Comparison of ENCODE assay signal across 18 cellular contexts in the genomic region with DNA sequence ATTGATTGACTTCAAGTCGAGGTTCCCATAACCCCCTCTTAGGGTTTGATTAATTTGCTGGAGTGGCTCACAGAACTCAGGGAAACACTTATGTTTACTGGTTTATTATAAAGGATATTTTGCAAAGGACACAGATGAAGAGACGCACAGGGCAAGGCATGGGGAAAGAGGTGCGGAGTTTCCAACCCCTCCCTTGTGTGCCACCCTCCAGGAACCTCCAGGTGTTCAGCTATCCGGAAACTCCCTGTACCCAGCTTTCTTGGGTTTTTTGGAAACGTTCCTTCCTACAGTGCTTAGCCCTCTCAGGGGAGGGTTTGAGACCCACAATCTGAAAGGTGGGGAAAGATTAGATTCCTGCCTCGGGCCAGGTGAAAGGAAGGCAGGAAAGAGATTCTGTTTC. TPM values are rescaled to one million over a fixed set of nuclear protein-coding genes. Genes with fewer than 3 reads are reported as not detected.
DNase-seq lines count a peak whose midpoint lies in the region; ATAC-seq, FAIRE-seq and TF ChIP-seq lines count a peak whose summit lies in the region.
"Had no signal": no experiment of that assay in that cellular context is flagged by ENCODE, and none has a peak within 500 bp of the region (broad histone marks: within the 10 kb centered on the region; RNA-seq: fewer than 3 reads in every experiment).

No MANE protein-coding gene starts in this region.

- DNase-seq in GM18507 (ENCODE audit: extremely low spot score, insufficient read length, low read depth) (no peak), keratinocyte (ENCODE audit: low read depth, low spot score) (no peak), DMS153 treated with DMSO at 0.1 percent for 48 hours (lab: John Stamatoyannopoulos, UW; ENCODE audit: unreplicated experiment) (no peak)
- no peak for DNase-seq in activated naive CD8-positive, alpha-beta T cell treated with anti-CD3 and anti-CD28 coated beads for 36 hours
- DNase-seq: activated CD4-positive, CD25-positive, alpha-beta regulatory T cell treated with anti-CD3 and anti-CD28 coated beads, Interleukin-2, amount 50 U/mL, for 72 hours; C1 segment of cervical spinal cord; foreskin fibroblast; NCI-H146; PC-3; posterior cingulate gyrus; stimulated activated CD4-positive, alpha-beta T cell treated with anti-CD3 and anti-CD28 coated beads, Interleukin-2, amount 100 ng/mL, for 48 hours; T-helper 9 cell had no signal

- no peaks in the 10 kb centered on the region for H3K9me1 ChIP-seq in keratinocyte (ENCODE audit: control insufficient read depth, extremely low read depth, insufficient read depth, low read length)

- peaks cover 52% of the 10 kb centered on the region for H3K4me1 Mint-ChIP-seq in activated naive CD8-positive, alpha-beta T cell treated with anti-CD3 and anti-CD28 coated beads for 36 hours
- H3K4me1 Mint-ChIP-seq in stimulated activated memory B cell treated with anti-CD40 and anti-IgM and Interleukin-4, amounts not matched to agents 10 μg/mL and 1 μg/mL and 100 μg/mL, for 72 hours = peaks cover 85% of the 10 kb centered on the region

- no peaks in the 10 kb centered on the region for H3K9me3 ChIP-seq in keratinocyte (ENCODE audit: control insufficient read depth, low read depth, low read length)
- H3K9me3 ChIP-seq: SJSA1 had no signal

- peak overlapping the region; percentile 25 for H3K4me3 Mint-ChIP-seq in activated naive CD8-positive, alpha-beta T cell treated with anti-CD3 and anti-CD28 coated beads for 36 hours
- H3K4me3 Mint-ChIP-seq in stimulated activated memory B cell treated with anti-CD40 and anti-IgM and Interleukin-4, amounts not matched to agents 10 μg/mL and 1 μg/mL and 100 μg/mL, for 72 hours = peak overlapping the region; percentile 5

- dilution Hi-C loops in keratinocyte (cut with MboI; ENCODE audit: extremely low pct_ligation_motif_present, low sequenced_read_pairs) = no loop called here

- H3K27ac ChIP-seq in keratinocyte (ENCODE audit: control insufficient read depth, insufficient read depth, low read length) = peak overlapping the region; percentile 17
- H3K27ac ChIP-seq: SJSA1 had no signal

- peaks cover 94% of the 10 kb centered on the region for H3K79me2 ChIP-seq in keratinocyte (ENCODE audit: control insufficient read depth, insufficient read depth, low read length)

- ATAC-seq in stimulated activated memory B cell treated with anti-CD40 and anti-IgM and Interleukin-4, amounts not matched to agents 10 μg/mL and 1 μg/mL and 100 μg/mL, for 72 hours = no peak
- ATAC-seq in GM21529 (IDR thresholded peaks at IDR 0.05; ENCODE audit: unreplicated experiment) (no peak), HG02678 (IDR thresholded peaks at IDR 0.05; ENCODE audit: unreplicated experiment) (no peak)
- ATAC-seq: HepG2, PC-3 had no signal

- no peaks in the 10 kb centered on the region for H3K36me3 ChIP-seq in keratinocyte (ENCODE audit: control insufficient read depth in 2 of 2, extremely low read depth in 1 of 2, insufficient read depth in 2 of 2, low read length in 2 of 2)
- H3K36me3 ChIP-seq: SJSA1 had no signal

- no peak overlapping the region for H3K27ac Mint-ChIP-seq in activated naive CD8-positive, alpha-beta T cell treated with anti-CD3 and anti-CD28 coated beads for 36 hours
- peak overlapping the region; percentile 82 for H3K27ac Mint-ChIP-seq in stimulated activated memory B cell treated with anti-CD40 and anti-IgM and Interleukin-4, amounts not matched to agents 10 μg/mL and 1 μg/mL and 100 μg/mL, for 72 hours

- H3K9me3 Mint-ChIP-seq in activated naive CD8-positive, alpha-beta T cell treated with anti-CD3 and anti-CD28 coated beads for 36 hours = no peaks in the 10 kb centered on the region
- peaks cover 9% of the 10 kb centered on the region for H3K9me3 Mint-ChIP-seq in stimulated activated memory B cell treated with anti-CD40 and anti-IgM and Interleukin-4, amounts not matched to agents 10 μg/mL and 1 μg/mL and 100 μg/mL, for 72 hours

- H3K36me3 Mint-ChIP-seq in activated naive CD8-positive, alpha-beta T cell treated with anti-CD3 and anti-CD28 coated beads for 36 hours = peaks cover 42% of the 10 kb centered on the region
- peaks cover 30% of the 10 kb centered on the region for H3K36me3 Mint-ChIP-seq in stimulated activated memory B cell treated with anti-CD40 and anti-IgM and Interleukin-4, amounts not matched to agents 10 μg/mL and 1 μg/mL and 100 μg/mL, for 72 hours

- H3K4me3 ChIP-seq in keratinocyte (ENCODE audit: control insufficient read depth in 2 of 3, extremely low read depth in 1 of 3, insufficient read depth in 2 of 3, low read depth in 1 of 3, low read length in 3 of 3) = no peak overlapping the region
- H3K4me3 ChIP-seq: SJSA1 had no signal

- FAIRE-seq in GM18507 (lab: Jason Lieb, UNC) = peak; percentile 38
- no peak for FAIRE-seq in keratinocyte (lab: Jason Lieb, UNC)
- FAIRE-seq: astrocyte, HepG2 had no signal

- peaks cover 15% of the 10 kb centered on the region for H3K27me3 Mint-ChIP-seq in activated naive CD8-positive, alpha-beta T cell treated with anti-CD3 and anti-CD28 coated beads for 36 hours
- H3K27me3 Mint-ChIP-seq in stimulated activated memory B cell treated with anti-CD40 and anti-IgM and Interleukin-4, amounts not matched to agents 10 μg/mL and 1 μg/mL and 100 μg/mL, for 72 hours = no peaks in the 10 kb centered on the region

- H3K9ac ChIP-seq in keratinocyte (ENCODE audit: control insufficient read depth, extremely low read depth, insufficient read depth, low read length) = no peak overlapping the region

- H3K4me2 ChIP-seq in keratinocyte (ENCODE audit: control insufficient read depth, extremely low read depth, insufficient read depth, low read depth, low read length) = peak overlapping the region; percentile 49

- peaks cover 5% of the 10 kb centered on the region for H4K20me1 ChIP-seq in keratinocyte (ENCODE audit: control insufficient read depth, extremely low read depth, insufficient read depth, low read length)

- H3K4me1 ChIP-seq in keratinocyte (ENCODE audit: control insufficient read depth, extremely low read depth, insufficient read depth, low read length) = peaks cover 14% of the 10 kb centered on the region
- H3K4me1 ChIP-seq: SJSA1 had no signal

- H3K27me3 ChIP-seq in keratinocyte (ENCODE audit: control insufficient read depth, extremely low read depth, insufficient read depth, low read length) = no peaks in the 10 kb centered on the region
- H3K27me3 ChIP-seq: SJSA1 had no signal

- no peak for TF ChIP-seq CTCF in keratinocyte (optimal IDR thresholded peaks at IDR 0.05 in 1 of 3, IDR thresholded peaks at IDR 0.05 in 1 of 3, conservative IDR thresholded peaks at IDR 0.05 in 1 of 3; ENCODE audit: extremely low read depth in 1 of 3, insufficient read depth in 2 of 3, low read length in 3 of 3)

- H2AFZ ChIP-seq in keratinocyte (ENCODE audit: control insufficient read depth, low read length) = no peak overlapping the region

RNA-seq across cellular contexts. Expression of a gene that starts 48.2 kb away (rescaled TPM):
- total RNA-seq in activated naive CD8-positive, alpha-beta T cell treated with anti-CD3 and anti-CD28 coated beads for 36 hours = 10 to 100 TPM; 88.6 to 92.2 TPM
- polyA plus RNA-seq in keratinocyte = 63.0 to 88.7 TPM (median 71.9 TPM) in 3 replicates
- 16.5 TPM for polyA plus RNA-seq in keratinocyte (2011; ENCODE audit: low read depth)
- 59.6 and 60.6 TPM in 2 replicates for polyA plus RNA-seq in keratinocyte (2011; cell fraction: cytosol; rRNA removed)
- 68.1 and 69.6 TPM in 2 replicates for polyA plus RNA-seq in keratinocyte (2011; cell fraction: nucleus; rRNA removed)
- 35.8 and 65.3 TPM in 2 replicates for polyA plus RNA-seq in keratinocyte (2012; ENCODE audit: low replicate concordance)
- polyA minus RNA-seq in keratinocyte = 71.9 to 91.6 TPM (median 85.6 TPM) in 3 replicates
- 65.2 TPM for polyA minus RNA-seq in keratinocyte (2011; cell fraction: cytosol; rRNA and poly(A)+ RNA removed)
- polyA minus RNA-seq in keratinocyte (2011; cell fraction: nucleus; rRNA and poly(A)+ RNA removed) = 40.6 and 53.1 TPM in 2 replicates
